Comparison of ENCODE assay signal across 18 cellular contexts in the genomic region with DNA sequence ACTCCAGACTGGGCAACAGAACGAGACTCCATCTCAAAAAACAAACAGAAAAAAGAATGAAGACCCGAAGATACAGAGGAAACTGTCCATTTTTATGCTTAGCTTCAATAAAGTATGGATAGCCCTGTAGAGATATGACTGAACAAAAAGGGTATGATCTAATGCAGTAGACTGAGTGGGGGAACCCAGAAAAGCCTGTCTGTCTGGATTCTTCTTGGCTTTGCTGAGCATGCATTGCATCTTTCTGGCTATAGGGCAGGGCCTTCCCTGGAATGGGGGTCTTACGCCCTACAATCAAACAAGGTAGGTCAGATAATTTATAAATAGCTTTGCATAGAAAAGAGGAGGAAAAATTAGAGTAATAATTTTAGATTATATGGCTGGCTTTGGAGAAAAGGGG. TPM values are rescaled to one million over a fixed set of nuclear protein-coding genes. Genes with fewer than 3 reads are reported as not detected.
DNase-seq lines count a peak whose midpoint lies in the region; ATAC-seq and TF ChIP-seq lines count a peak whose summit lies in the region.
"Had no signal": no experiment of that assay in that cellular context is flagged by ENCODE, and none has a peak within 500 bp of the region (broad histone marks: within the 10 kb centered on the region; RNA-seq: fewer than 3 reads in every experiment).

No MANE protein-coding gene starts in this region.

- H3K27ac ChIP-seq in PC-9 = no peak overlapping the region

- POLR2A ChIA-PET in PC-9 (lab: Charles Lee; ENCODE audit: unreplicated experiment) = interaction anchor here (0.6 kb wide), 1 partner anchor 56 kb away, joined by 4 read pairs; no protein-coding TSS in a partner anchor

- no peaks in the 10 kb centered on the region for H3K36me3 ChIP-seq in PC-9 (ENCODE audit: low read depth)
- H3K36me3 ChIP-seq: HAP-1 had no signal

- peak overlapping the region; percentile 44 for H3K4me2 ChIP-seq in PC-9

- TF ChIP-seq CTCF in Calu3 (IDR thresholded peaks at IDR 0.05; ENCODE audit: unreplicated experiment) (no peak), PC-9 (conservative IDR thresholded peaks at IDR 0.05) (no peak), mesothelial cell of epicardium (IDR thresholded peaks at IDR 0.05; ENCODE audit: unreplicated experiment) (no peak)

- H3K36me3 Mint-ChIP-seq in Calu3 (ENCODE audit: insufficient read depth, unreplicated experiment) = no peaks in the 10 kb centered on the region
- no peaks in the 10 kb centered on the region for H3K36me3 Mint-ChIP-seq in mesothelial cell of epicardium

- DNase-seq in Calu3 (peak; percentile 29), ELF-1 (ENCODE audit: low read depth, low spot score) (peak; percentile 8), PC-9 (peak; percentile 26 to 62), mesothelial cell of epicardium (ENCODE audit: low spot score in 2 of 2, unreplicated experiment in 2 of 2) (no peak), NK-92 (lab: John Stamatoyannopoulos, UW; ENCODE audit: unreplicated experiment) (no peak)
- DNase-seq: C1 segment of cervical spinal cord; CD4-positive, alpha-beta memory T cell; COR-L47; DMS153; DND-41; GDM1; GOT3; HFFc6 had no signal

- ATAC-seq in HG02870 (IDR thresholded peaks at IDR 0.05; ENCODE audit: unreplicated experiment) = no peak
- no peak for ATAC-seq in HG02798 (IDR thresholded peaks at IDR 0.05; ENCODE audit: poor library complexity, unreplicated experiment)
- ATAC-seq in GM21515 (IDR thresholded peaks at IDR 0.05; ENCODE audit: unreplicated experiment) = no peak
- ATAC-seq: GM12878 had no signal

- H3K4me3 Mint-ChIP-seq in Calu3 (ENCODE audit: low read depth, unreplicated experiment) = no peak overlapping the region
- H3K4me3 Mint-ChIP-seq in mesothelial cell of epicardium = no peak overlapping the region
- H3K4me3 Mint-ChIP-seq: CD4-positive, alpha-beta memory T cell; HFFc6 had no signal

- H3K4me3 ChIP-seq in PC-9 = no peak overlapping the region
- H3K4me3 ChIP-seq: GM12878, HAP-1 had no signal

- CTCF ChIA-PET in Calu3 (lab: Charles Lee) = no interaction called here
- CTCF ChIA-PET in PC-9 (lab: Charles Lee) = no interaction called here

- no peaks in the 10 kb centered on the region for H3K27me3 Mint-ChIP-seq in Calu3 (ENCODE audit: unreplicated experiment)
- no peaks in the 10 kb centered on the region for H3K27me3 Mint-ChIP-seq in mesothelial cell of epicardium (ENCODE audit: low read depth)

- H4K20me1 ChIP-seq in PC-9 (ENCODE audit: insufficient read depth) = no peaks in the 10 kb centered on the region

- H3K27ac Mint-ChIP-seq in Calu3 (ENCODE audit: unreplicated experiment) (no peak overlapping the region), mesothelial cell of epicardium (peak overlapping the region; percentile 70)
- H3K27ac Mint-ChIP-seq: CD4-positive, alpha-beta memory T cell; HFFc6 had no signal

- H3K9me3 ChIP-seq in PC-9 (ENCODE audit: insufficient read depth, low read depth) = no peaks in the 10 kb centered on the region
- H3K9me3 ChIP-seq: HAP-1 had no signal

- BruUV-seq in Calu3 (replicated peaks; lab: Mats Ljungman, UMichigan) (no TSS peak), PC-9 (replicated peaks; lab: Mats Ljungman, UMichigan) (no TSS peak)

- intact Hi-C loops in Calu3 (cut with micrococcal nuclease; ENCODE audit: unreplicated experiment) (no loop called here), PC-9 (cut with micrococcal nuclease; ENCODE audit: unreplicated experiment) (no loop called here)

- H3K4me1 Mint-ChIP-seq in Calu3 (ENCODE audit: low read depth, unreplicated experiment) = peaks cover 12% of the 10 kb centered on the region
- peaks cover 11% of the 10 kb centered on the region for H3K4me1 Mint-ChIP-seq in mesothelial cell of epicardium
- H3K4me1 Mint-ChIP-seq: CD4-positive, alpha-beta memory T cell had no signal

- no peaks in the 10 kb centered on the region for H3K9me2 ChIP-seq in PC-9 (ENCODE audit: insufficient read depth)

- no peaks in the 10 kb centered on the region for H3K27me3 ChIP-seq in PC-9 (ENCODE audit: insufficient read depth, low read depth)

- peaks cover 26% of the 10 kb centered on the region for H3K4me1 ChIP-seq in PC-9 (replicated peaks; ENCODE audit: insufficient read depth)

- H2AFZ ChIP-seq in PC-9 = no peak overlapping the region

- H3K9me3 Mint-ChIP-seq in Calu3 (ENCODE audit: low read depth, unreplicated experiment) (no peaks in the 10 kb centered on the region), mesothelial cell of epicardium (no peaks in the 10 kb centered on the region)
- H3K9me3 Mint-ChIP-seq: CD4-positive, alpha-beta memory T cell; HFFc6 had no signal

- no peaks in the 10 kb centered on the region for H3K79me2 ChIP-seq in PC-9 (ENCODE audit: low read depth)

- H3F3A ChIP-seq in PC-9 (ENCODE audit: insufficient read depth, low read depth) = peaks cover 4% of the 10 kb centered on the region; the same call in 1 of the 2 replicates

RNA-seq across cellular contexts. Expression of a gene that starts 10.1 kb away (rescaled TPM):
- total RNA-seq in Calu3 (2022) = 49.1 and 52.8 TPM in 2 replicates
- total RNA-seq in PC-9 (2021) = 36.4 and 43.9 TPM in 2 replicates
- total RNA-seq in mesothelial cell of epicardium = 18.9 to 21.3 TPM (median 19.7 TPM) in 3 replicates

Comparison
In these comparisons a context has a peak if more than half of its experiments do, and no peak if none do; other contexts are left out.
1. DNase-seq: peak in Calu3 (single experiment), ELF-1 (single experiment) and PC-9 (2 of 2); none in mesothelial cell of epicardium (0 of 2) and NK-92 (single experiment).